Comparison of ENCODE assay signal across 18 cellular contexts in genomic region chr19:53147645-53148044, GRCh38. TPM values are rescaled to one million over a fixed set of nuclear protein-coding genes. Genes with fewer than 3 reads are reported as not detected.
A peak's percentile ranks its signal among the peaks of the same experiment; 100 is the strongest.
DNase-seq lines count a peak whose midpoint lies in the region; ATAC-seq and TF ChIP-seq lines count a peak whose summit lies in the region.
"Had no signal": no experiment of that assay in that cellular context is flagged by ENCODE, and none has a peak within 500 bp of the region (broad histone marks: within the 10 kb centered on the region; RNA-seq: fewer than 3 reads in every experiment).

No MANE protein-coding gene starts in this region.

- H3K9me3 Mint-ChIP-seq in endodermal cell, result peaks cover 70% of the 10 kb centered on the region

- no peak overlapping the region for H2AFZ ChIP-seq in PC-9

- intact Hi-C loops in PC-9 (cut with micrococcal nuclease; ENCODE audit: unreplicated experiment) (no loop called here), adrenal gland (cut with DNase I) (no loop called here)

- H3K4me2 ChIP-seq in PC-9, result no peak overlapping the region
- H3K4me2 ChIP-seq: BLaER1 had no signal

- TF ChIP-seq CTCF in PC-9 (conservative IDR thresholded peaks at IDR 0.05) (no peak), endodermal cell (conservative IDR thresholded peaks at IDR 0.05) (no peak), adrenal gland (IDR thresholded peaks at IDR 0.05) (no peak)

- no TSS peak for BruUV-seq in PC-9 (replicated peaks; lab: Mats Ljungman, UMichigan)

- H3K9me3 ChIP-seq in PC-9 (ENCODE audit: insufficient read depth, low read depth) (peaks cover 82% of the 10 kb centered on the region), endodermal cell (ENCODE audit: control insufficient read depth, low read length) (peaks cover 70% of the 10 kb centered on the region), adrenal gland (replicated peaks in 1 of 3) (peaks cover 0 to 34% (median 7%) of the 10 kb centered on the region in 3 donors)

- DNase-seq in NCI-H2227 (lab: John Stamatoyannopoulos, UW; ENCODE audit: unreplicated experiment) (peak; percentile 23), NCI-H2227 treated with DMSO at 0.1 percent for 48 hours (lab: John Stamatoyannopoulos, UW) (no peak), PC-9 (no peak), endodermal cell (no peak), NCI-H128 (lab: John Stamatoyannopoulos, UW; ENCODE audit: unreplicated experiment) (no peak), adrenal gland (no peak)
- DNase-seq: 8988T; Calu3; CD4-positive, alpha-beta memory T cell; DMS79 treated with DMSO at 0.1 percent for 48 hours; H9 had no signal

- CTCF ChIA-PET in PC-9 (lab: Charles Lee), result no interaction called here

- no peaks in the 10 kb centered on the region for H3K9me2 ChIP-seq in PC-9 (ENCODE audit: insufficient read depth)

- H3K27ac ChIP-seq in PC-9 (no peak overlapping the region), endodermal cell (ENCODE audit: low read depth, low read length) (no peak overlapping the region), adrenal gland (no peak overlapping the region)
- H3K27ac ChIP-seq: BLaER1, HL-60 had no signal

- no peak overlapping the region for H3K4me3 Mint-ChIP-seq in endodermal cell
- H3K4me3 Mint-ChIP-seq: CD14-positive monocyte; CD4-positive, alpha-beta memory T cell; H9 had no signal

- TF ChIP-seq POLR2A in adrenal gland (IDR thresholded peaks at IDR 0.05), result no peak

- no peak overlapping the region for H3K27ac Mint-ChIP-seq in endodermal cell
- H3K27ac Mint-ChIP-seq: CD14-positive monocyte; CD4-positive, alpha-beta memory T cell; H9 had no signal

- peaks cover 90% of the 10 kb centered on the region for H3K36me3 Mint-ChIP-seq in endodermal cell (ENCODE audit: low read depth)

- no peaks in the 10 kb centered on the region for H3K27me3 Mint-ChIP-seq in endodermal cell (ENCODE audit: insufficient read depth)
- H3K27me3 Mint-ChIP-seq: CD4-positive, alpha-beta memory T cell had no signal

- H3K4me1 ChIP-seq in PC-9 (replicated peaks; ENCODE audit: insufficient read depth), result no peaks in the 10 kb centered on the region
- H3K4me1 ChIP-seq in endodermal cell (ENCODE audit: control insufficient read depth, insufficient read depth, low read length), result no peaks in the 10 kb centered on the region
- no peaks in the 10 kb centered on the region for H3K4me1 ChIP-seq in adrenal gland (replicated peaks in 1 of 2)
- H3K4me1 ChIP-seq: BLaER1 had no signal

- POLR2A ChIA-PET in PC-9 (lab: Charles Lee; ENCODE audit: unreplicated experiment), result interaction anchor here (0.6 kb wide), 1 partner anchor 790 kb away, joined by 3 read pairs; no protein-coding TSS in a partner anchor

- no peaks in the 10 kb centered on the region for H3K4me1 Mint-ChIP-seq in endodermal cell
- H3K4me1 Mint-ChIP-seq: CD14-positive monocyte, H9 had no signal

- no peaks in the 10 kb centered on the region for H4K20me1 ChIP-seq in PC-9 (ENCODE audit: insufficient read depth)
- H4K20me1 ChIP-seq: BLaER1 had no signal

- H3K27me3 ChIP-seq in PC-9 (ENCODE audit: insufficient read depth, low read depth) (no peaks in the 10 kb centered on the region), endodermal cell (ENCODE audit: control insufficient read depth, insufficient read depth, low read length, poor library complexity, severe bottlenecking) (no peaks in the 10 kb centered on the region), adrenal gland (no peaks in the 10 kb centered on the region)
- H3K27me3 ChIP-seq: BLaER1 had no signal

- H3K79me2 ChIP-seq in PC-9 (ENCODE audit: low read depth), result no peaks in the 10 kb centered on the region

- H3K4me3 ChIP-seq in PC-9 (0 out of 2 replicates have a peak overlapping the region, but pooled peaks have one; percentile 14), endodermal cell (ENCODE audit: low read length) (peak overlapping the region; percentile 2), adrenal gland (no peak overlapping the region)
- H3K4me3 ChIP-seq: BLaER1, GM12878 had no signal

- no peak overlapping the region for H3K9ac ChIP-seq in endodermal cell (ENCODE audit: extremely low read depth, low read length, poor library complexity, severe bottlenecking)
- H3K9ac ChIP-seq: BLaER1 had no signal

- ATAC-seq in HG02938 (IDR thresholded peaks at IDR 0.05; ENCODE audit: unreplicated experiment), result no peak
- ATAC-seq: GM12878 had no signal

- H3F3A ChIP-seq in PC-9 (ENCODE audit: insufficient read depth, low read depth), result no peaks in the 10 kb centered on the region

- H3K36me3 ChIP-seq in PC-9 (ENCODE audit: low read depth) (peaks cover 80% of the 10 kb centered on the region), endodermal cell (ENCODE audit: control insufficient read depth, insufficient read depth, low read length) (peaks cover 84% of the 10 kb centered on the region), adrenal gland (replicated peaks in 1 of 2) (peaks cover 0 to 14% of the 10 kb centered on the region in 2 donors)

RNA-seq across cellular contexts. Expression of gene ZNF347, which starts 11.2 kb away (rescaled TPM):
- total RNA-seq in PC-9 (2021), result 13.6 and 15.3 TPM in 2 replicates
- total RNA-seq in endodermal cell, result 10 to 100 TPM; 17.7 to 25.5 TPM
- 7.9 TPM for polyA plus RNA-seq in endodermal cell (2013, experiment 1 of 2)
- 7.3 TPM for polyA plus RNA-seq in endodermal cell (2013, experiment 2 of 2)
- 10 to 100 TPM in 6 of 8 donors, 1 to 10 TPM in 2; 8.1 to 20.8 (median 14.4) TPM for total RNA-seq in adrenal gland
- polyA plus RNA-seq in adrenal gland, result 10 to 100 TPM in 1 of 3 donors, 1 to 10 TPM in 2; 1.9 to 13.5 (median 4.2) TPM
- total RNA-seq: Calu3 had no signal

RNA-seq across cellular contexts. Expression of gene ZNF415, which starts 14.9 kb away (rescaled TPM):
- total RNA-seq in PC-9 (2021) (9.6 and 12.9 TPM in 2 replicates), endodermal cell (10 to 100 TPM; 12.6 to 19.4 TPM), adrenal gland (10 to 100 TPM; 20.3 to 48.8 (median 35.0) TPM)
- polyA plus RNA-seq in endodermal cell (2013, experiment 1 of 2), result 10.1 TPM
- 12.3 TPM for polyA plus RNA-seq in endodermal cell (2013, experiment 2 of 2)
- polyA plus RNA-seq in adrenal gland, result 10 to 100 TPM; 17.5 to 45.4 (median 42.0) TPM
- total RNA-seq: Calu3, HT1080 had no signal

RNA-seq across cellular contexts. Expression of gene ZNF160, which starts 44.4 kb away (rescaled TPM):
- total RNA-seq in PC-9 (2021) (25.1 and 27.4 TPM in 2 replicates), endodermal cell (10 to 100 TPM; 51.7 to 78.3 TPM), adrenal gland (10 to 100 TPM; 28.3 to 90.9 (median 58.2) TPM)
- polyA plus RNA-seq in endodermal cell (2013, experiment 1 of 2), result 33.4 TPM
- polyA plus RNA-seq in endodermal cell (2013, experiment 2 of 2), result 33.4 TPM
- polyA plus RNA-seq in adrenal gland, result 10 to 100 TPM; 26.1 to 66.6 (median 39.4) TPM

RNA-seq across cellular contexts. Expression of gene ZNF665, which starts 45.5 kb away (rescaled TPM):
- total RNA-seq in PC-9 (2021), result 6.8 and 11.2 TPM in 2 replicates
- 1 to 10 TPM; 7.6 to 8.6 TPM for total RNA-seq in endodermal cell
- 5.8 TPM for polyA plus RNA-seq in endodermal cell (2013, experiment 1 of 2)
- 4.8 TPM for polyA plus RNA-seq in endodermal cell (2013, experiment 2 of 2)
- 1 to 10 TPM; 1.2 to 9.3 (median 4.1) TPM for total RNA-seq in adrenal gland
- 1 to 10 TPM; 1.7 to 7.9 (median 1.9) TPM for polyA plus RNA-seq in adrenal gland
- total RNA-seq: Calu3, G401, HT1080 had no signal

Comparison
In these comparisons a context has a peak if more than half of its experiments do, and no peak if none do; other contexts are left out.
1. H3K4me3 ChIP-seq: peak in PC-9 (single experiment) and endodermal cell (single experiment); none in adrenal gland (0 of 4).